16 cellular contexts compared by ENCODE assay signal in the genomic region with DNA sequence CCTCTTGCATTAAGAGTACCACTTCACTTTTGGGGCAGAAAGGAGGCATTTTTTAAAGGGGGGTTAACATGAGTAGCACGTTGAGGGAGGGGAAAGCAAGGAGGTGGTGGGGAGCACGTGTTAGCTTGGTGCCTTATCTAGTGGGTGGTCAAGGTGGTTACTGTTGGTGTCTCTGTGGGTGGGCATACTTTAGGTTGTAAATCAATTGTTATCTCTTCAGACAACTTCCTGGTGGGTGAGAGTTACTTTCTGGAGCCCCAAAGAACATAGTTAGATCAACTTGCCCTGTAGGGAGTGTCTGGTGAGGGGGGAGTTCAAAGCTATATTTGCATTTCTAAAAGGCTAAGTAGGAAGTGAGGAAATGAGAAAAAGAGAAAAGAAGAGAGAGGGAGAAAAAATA.
"Had no signal": no experiment of that assay in that cellular context is flagged by ENCODE, and none has a peak within 500 bp of the region (broad histone marks: within the 10 kb centered on the region; RNA-seq: fewer than 3 reads in every experiment).

No MANE protein-coding gene starts in this region.

- H3K36me3 ChIP-seq: sigmoid colon, thoracic aorta had no signal

- H3K4me1 ChIP-seq: sigmoid colon had no signal

- H3K27me3 ChIP-seq: sigmoid colon had no signal

- H3K27ac ChIP-seq: sigmoid colon, thoracic aorta had no signal

- DNase-seq: activated CD4-positive, alpha-beta memory T cell treated with anti-CD3 and anti-CD28 coated beads, Interleukin-2, amount 10 ng/mL, durations not matched to agents 7 days and 5 days; activated CD4-positive, CD25-positive, alpha-beta regulatory T cell treated with anti-CD3 and anti-CD28 coated beads, Interleukin-2, amount 50 U/mL, for 72 hours; activated naive CD8-positive, alpha-beta T cell treated with anti-CD3 and anti-CD28 coated beads, Interleukin-2, amount 10 ng/mL, durations not matched to agents 7 days and 5 days; anterior cingulate cortex; cerebellar nuclear complex; dermis blood vessel endothelial cell; glutamatergic neuron; mammary epithelial cell; sigmoid colon; stimulated activated CD4-positive, alpha-beta T cell treated with anti-CD3 and anti-CD28 coated beads, Interleukin-12 subunit alpha, Interleukin-12 subunit beta, amount 100 ng/mL, for 4 hours; stimulated activated CD4-positive, alpha-beta T cell treated with anti-CD3 and anti-CD28 coated beads, Interleukin-2, amount 100 ng/mL, for 48 hours; stimulated activated naive CD8-positive, alpha-beta T cell treated with anti-CD3 and anti-CD28 coated beads, Interleukin-15, amount 100 ng/mL, for 72 hours had no signal

- H3K9me3 ChIP-seq: sigmoid colon, thoracic aorta had no signal

- FAIRE-seq: TTC549 had no signal

- H3K4me3 ChIP-seq: sigmoid colon, thoracic aorta had no signal

- ATAC-seq: esophagus mucosa; left lobe of liver; stimulated activated naive CD8-positive, alpha-beta T cell treated with anti-CD3 and anti-CD28 coated beads, Interleukin-15, amount 100 ng/mL, for 72 hours had no signal
